Comparison of ENCODE assay signal across 34 cellular contexts in the genomic region with DNA sequence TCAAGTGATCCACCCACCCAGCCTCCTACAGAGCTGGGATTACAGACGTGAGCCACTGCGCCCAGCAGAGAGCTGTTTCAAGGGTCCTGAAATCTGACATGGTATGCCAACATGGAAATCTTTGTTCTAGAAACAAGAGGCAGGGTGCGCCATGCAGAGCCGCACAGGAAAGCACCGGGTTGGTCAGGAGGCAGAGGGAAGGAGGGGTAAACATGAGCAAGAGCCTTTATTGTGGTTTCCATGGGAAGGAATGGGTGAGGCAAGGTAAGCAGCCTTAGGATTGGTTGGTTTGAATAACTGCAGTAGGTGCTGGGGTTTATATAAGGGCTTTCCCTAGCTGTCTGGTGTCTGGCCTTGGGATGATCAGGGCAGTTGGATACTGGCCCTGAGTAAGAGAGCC. TPM values are rescaled to one million over a fixed set of nuclear protein-coding genes. Genes with fewer than 3 reads are reported as not detected.
"Had no signal": no experiment of that assay in that cellular context is flagged by ENCODE, and none has a peak within 500 bp of the region (broad histone marks: within the 10 kb centered on the region; RNA-seq: fewer than 3 reads in every experiment).

No MANE protein-coding gene starts in this region.

- FAIRE-seq: endometrium, islet of Langerhans had no signal

- H3K36me3 ChIP-seq: esophagus squamous epithelium, heart right ventricle, left lung, neural progenitor cell, prostate gland, right atrium auricular region, sigmoid colon, tibial artery had no signal

- ATAC-seq: effector memory CD8-positive, alpha-beta T cell; heart right ventricle; left cardiac atrium; left lung; mucosa of descending colon; stimulated activated effector memory CD8-positive, alpha-beta T cell treated with anti-CD3 and anti-CD28 coated beads, Interleukin-12 subunit alpha, Interleukin-12 subunit beta, amount 100 ng/mL, for 72 hours had no signal

- DNase-seq: effector memory CD8-positive, alpha-beta T cell; erythroblast; esophagus squamous epithelium; foreskin melanocyte; glutamatergic neuron; heart right ventricle; hippocampal formation; left cardiac atrium; left lung; mesenchymal stem cell; mucosa of descending colon; naive B cell; sigmoid colon; stimulated activated CD4-positive, alpha-beta T cell treated with anti-CD3 and anti-CD28 coated beads, Interleukin-2, amount 100 ng/mL, for 24 hours; stimulated activated CD4-positive, alpha-beta T cell treated with anti-CD3 and anti-CD28 coated beads, Interleukin-4, amount 100 ng/mL, for 24 hours; stimulated activated naive CD4-positive, alpha-beta T cell treated with Interleukin-2 at 50 U/mL for 16 hours; substantia nigra; testis; tibial artery had no signal

- H3K36me3 Mint-ChIP-seq: mesothelial cell of epicardium; naive B cell; stimulated activated effector memory CD8-positive, alpha-beta T cell treated with anti-CD3 and anti-CD28 coated beads, Interleukin-12 subunit alpha, Interleukin-12 subunit beta, amount 100 ng/mL, for 72 hours; type B pancreatic cell had no signal

- H3K9ac ChIP-seq: neural progenitor cell had no signal

- H3K27ac ChIP-seq: coronary artery, esophagus squamous epithelium, heart right ventricle, left lung, neural progenitor cell, prostate gland, right atrium auricular region, sigmoid colon, testis, tibial artery had no signal

- H3K4me3 ChIP-seq: coronary artery, esophagus squamous epithelium, heart right ventricle, left lung, mucosa of descending colon, neural progenitor cell, prostate gland, right atrium auricular region, sigmoid colon, testis, tibial artery had no signal

- H3K4me1 ChIP-seq: prostate gland had no signal

- H2AFZ ChIP-seq: neural progenitor cell had no signal

- H3K9me3 Mint-ChIP-seq: effector memory CD8-positive, alpha-beta T cell; mesothelial cell of epicardium; nephron; stimulated activated effector memory CD8-positive, alpha-beta T cell treated with anti-CD3 and anti-CD28 coated beads, Interleukin-12 subunit alpha, Interleukin-12 subunit beta, amount 100 ng/mL, for 72 hours; type B pancreatic cell had no signal

- H3K27me3 ChIP-seq: esophagus squamous epithelium, heart right ventricle, left lung, right atrium auricular region, sigmoid colon, testis, tibial artery had no signal

- H3K4me2 ChIP-seq: neural progenitor cell had no signal

- H3K9me3 ChIP-seq: esophagus squamous epithelium, left lung, mucosa of descending colon, prostate gland, right atrium auricular region, testis had no signal

- H3K27ac Mint-ChIP-seq: effector memory CD8-positive, alpha-beta T cell; mesothelial cell of epicardium; nephron; stimulated activated effector memory CD8-positive, alpha-beta T cell treated with anti-CD3 and anti-CD28 coated beads, Interleukin-12 subunit alpha, Interleukin-12 subunit beta, amount 100 ng/mL, for 72 hours; type B pancreatic cell had no signal

- H3K4me3 Mint-ChIP-seq: effector memory CD8-positive, alpha-beta T cell; mesothelial cell of epicardium; naive B cell; nephron; neural progenitor cell; stimulated activated effector memory CD8-positive, alpha-beta T cell treated with anti-CD3 and anti-CD28 coated beads, Interleukin-12 subunit alpha, Interleukin-12 subunit beta, amount 100 ng/mL, for 72 hours; type B pancreatic cell had no signal

RNA-seq across cellular contexts. Expression of a gene that starts 23.7 kb away (rescaled TPM):
- total RNA-seq: dermis microvascular lymphatic vessel endothelial cell, esophagus squamous epithelium, heart right ventricle, left cardiac atrium, left lung, lung microvascular endothelial cell, mesothelial cell of epicardium, osteocyte, prostate gland, right atrium auricular region, sigmoid colon, skeletal muscle tissue, urinary bladder had no signal
